Comparison of ENCODE assay signal across 19 cellular contexts in the genomic region with DNA sequence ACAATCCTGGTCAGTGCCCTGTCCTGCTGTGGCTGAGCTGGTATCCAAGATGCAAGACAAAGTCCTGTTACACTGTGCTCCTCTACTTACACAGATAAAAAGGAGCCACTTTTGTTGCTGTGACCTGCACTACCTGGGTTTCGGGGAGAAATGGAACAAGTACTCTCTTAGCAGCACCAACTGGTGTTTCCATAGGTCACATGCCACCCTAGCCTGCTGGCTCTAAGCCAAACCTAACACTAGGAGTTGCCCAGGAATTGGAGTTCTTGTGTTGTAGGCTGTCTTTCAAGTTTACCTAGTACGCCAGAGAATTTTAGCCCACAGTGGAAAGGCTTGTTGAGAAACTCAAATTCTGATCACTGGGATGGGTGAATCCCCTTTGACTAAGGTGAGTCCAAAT.
DNase-seq lines count a peak whose midpoint lies in the region; ATAC-seq, FAIRE-seq and TF ChIP-seq lines count a peak whose summit lies in the region.
"Had no signal": no experiment of that assay in that cellular context is flagged by ENCODE, and none has a peak within 500 bp of the region (broad histone marks: within the 10 kb centered on the region; RNA-seq: fewer than 3 reads in every experiment).

No MANE protein-coding gene starts in this region.

- no peak overlapping the region for H2AFZ ChIP-seq in smooth muscle cell (ENCODE audit: low read depth)

- DNase-seq in bronchial epithelial cell (ENCODE audit: low read depth) (peak; percentile 27), smooth muscle cell (lab: John Stamatoyannopoulos, UW; ENCODE audit: unreplicated experiment) (no peak), GM10248 (ENCODE audit: extremely low spot score) (no peak), AG20443 (ENCODE audit: low spot score) (no peak), NAMALWA (ENCODE audit: low spot score) (no peak)
- DNase-seq: BE2C; CD8-positive, alpha-beta T cell; DMS 273 treated with DMSO at 0.1 percent for 48 hours; EL; HCEC 1CT; NCI-H1092 treated with DMSO at 0.1 percent for 48 hours; NCI-H1694; NCI-H2107; SIG-M5; T-helper 17 cell had no signal

- H4K20me1 ChIP-seq in smooth muscle cell (ENCODE audit: low read depth): no peaks in the 10 kb centered on the region

- H3K36me3 ChIP-seq in bronchial epithelial cell (ENCODE audit: control insufficient read depth, insufficient read depth, low read length) (no peaks in the 10 kb centered on the region), smooth muscle cell (ENCODE audit: low read depth) (no peaks in the 10 kb centered on the region)
- H3K36me3 ChIP-seq: BE2C had no signal

- no peaks in the 10 kb centered on the region for H3K4me1 ChIP-seq in smooth muscle cell (ENCODE audit: low read depth)
- H3K4me1 ChIP-seq: BE2C had no signal

- POLR2A ChIA-PET in GM10248 (lab: Yijun Ruan, JAX): no interaction called here

- H3K9me3 ChIP-seq in smooth muscle cell (replicated peaks; ENCODE audit: low read depth): peaks cover 5% of the 10 kb centered on the region
- H3K9me3 ChIP-seq: BE2C had no signal

- CTCF ChIA-PET in GM10248 (lab: Yijun Ruan, JAX): no interaction called here

- TF ChIP-seq CTCF in bronchial epithelial cell (IDR thresholded peaks at IDR 0.05; ENCODE audit: insufficient read depth, low read length, severe bottlenecking): no peak
- no peak for TF ChIP-seq CTCF in smooth muscle cell (IDR thresholded peaks at IDR 0.05; ENCODE audit: borderline replicate concordance, insufficient read depth, poor library complexity, severe bottlenecking)
- no peak for TF ChIP-seq CTCF in GM10248 (IDR thresholded peaks at IDR 0.05; ENCODE audit: control extremely low read depth, extremely low read depth, low read depth, missing control alignments)

- H3K9ac ChIP-seq in smooth muscle cell (ENCODE audit: low read depth): peak overlapping the region; percentile 62

- H3K79me2 ChIP-seq in smooth muscle cell (ENCODE audit: low read depth): no peaks in the 10 kb centered on the region

- no peak for FAIRE-seq in bronchial epithelial cell (lab: Jason Lieb, UNC)
- FAIRE-seq: HTR-8/SVneo, RCC 7860 had no signal

- H3K4me3 ChIP-seq in bronchial epithelial cell (ENCODE audit: low read depth, low read length) (no peak overlapping the region), smooth muscle cell (no peak overlapping the region)

- H3K27ac ChIP-seq in smooth muscle cell (ENCODE audit: low read depth): peak overlapping the region; percentile 86

- ATAC-seq in GM18511 (IDR thresholded peaks at IDR 0.05; ENCODE audit: unreplicated experiment): peak; percentile 6
- peak; percentile 5 for ATAC-seq in HG02642 (IDR thresholded peaks at IDR 0.05; ENCODE audit: poor library complexity, unreplicated experiment)
- ATAC-seq: CD8-positive, alpha-beta T cell; T-helper 17 cell had no signal

- H3K27me3 ChIP-seq in bronchial epithelial cell (ENCODE audit: control insufficient read depth, insufficient read depth, low read length) (no peaks in the 10 kb centered on the region), smooth muscle cell (ENCODE audit: low read depth) (no peaks in the 10 kb centered on the region)
- H3K27me3 ChIP-seq: BE2C had no signal

- H3K4me2 ChIP-seq in smooth muscle cell: no peak overlapping the region

- no peaks in the 10 kb centered on the region for H3F3A ChIP-seq in smooth muscle cell (ENCODE audit: low read depth)

- WGBS in smooth muscle cell (ENCODE audit: low lambda C conversion rate): 92% methylated on average over 2 of the region's 2 CpGs
